In genomic region chr9:127809562-127810377, GRCh38 we compare ENCODE assay signal across 13 cellular contexts. TPM values are rescaled to one million over a fixed set of nuclear protein-coding genes. Genes with fewer than 3 reads are reported as not detected.
A peak's percentile ranks its signal among the peaks of the same experiment; 100 is the strongest.
DNase-seq lines count a peak whose midpoint lies in the region; ATAC-seq and TF ChIP-seq lines count a peak whose summit lies in the region.
"Had no signal": no experiment of that assay in that cellular context is flagged by ENCODE, and none has a peak within 500 bp of the region (broad histone marks: within the 10 kb centered on the region; RNA-seq: fewer than 3 reads in every experiment).

No MANE protein-coding gene starts in this region.

- no peak overlapping the region for H3K27ac Mint-ChIP-seq in naive thymus-derived CD4-positive, alpha-beta T cell

- H3K4me3 Mint-ChIP-seq in naive thymus-derived CD4-positive, alpha-beta T cell = no peak overlapping the region

- no peaks in the 10 kb centered on the region for H3K27me3 Mint-ChIP-seq in naive thymus-derived CD4-positive, alpha-beta T cell

- CTCF ChIA-PET in naive thymus-derived CD4-positive, alpha-beta T cell (lab: Charles Lee) = interaction anchor here (1.3 kb wide), 1 partner anchor 74 kb away, joined by 4 read pairs; the partner anchor contains the start of gene TOR2A

- no peak for TF ChIP-seq POLR2A in Peyer's patch (IDR thresholded peaks at IDR 0.05)
- TF ChIP-seq POLR2A in gastroesophageal sphincter (IDR thresholded peaks at IDR 0.05) = no peak

- POLR2A ChIA-PET in naive thymus-derived CD4-positive, alpha-beta T cell (lab: Charles Lee) = interaction anchor here (0.6 kb wide), 1 partner anchor 108 kb away, joined by 3 read pairs; no protein-coding TSS in a partner anchor

- H3K9me3 ChIP-seq in Peyer's patch (no peaks in the 10 kb centered on the region), gastroesophageal sphincter (no peaks in the 10 kb centered on the region), aorta (ENCODE audit: control insufficient read depth, low read length) (no peaks in the 10 kb centered on the region)
- no peaks in the 10 kb centered on the region for H3K9me3 ChIP-seq in naive thymus-derived CD4-positive, alpha-beta T cell (ENCODE audit: control insufficient read depth in 2 of 3, low read length in 3 of 3)
- H3K9me3 ChIP-seq: thoracic aorta had no signal

- H3K9me3 Mint-ChIP-seq in naive thymus-derived CD4-positive, alpha-beta T cell = peaks cover 0 to 2% (median 0%) of the 10 kb centered on the region in 11 donors
- H3K9me3 Mint-ChIP-seq: CD8-positive, alpha-beta memory T cell had no signal

- no peak for TF ChIP-seq EP300 in gastroesophageal sphincter (IDR thresholded peaks at IDR 0.05)

- H3K4me1 Mint-ChIP-seq in naive thymus-derived CD4-positive, alpha-beta T cell = peaks cover 3 to 8% (median 4%) of the 10 kb centered on the region in 7 donors

- H3K4me1 ChIP-seq in Peyer's patch = peaks cover 0 to 17% (median 2%) of the 10 kb centered on the region in 4 donors
- peaks cover 0 to 29% (median 0%) of the 10 kb centered on the region in 3 donors for H3K4me1 ChIP-seq in gastroesophageal sphincter
- no peaks in the 10 kb centered on the region for H3K4me1 ChIP-seq in naive thymus-derived CD4-positive, alpha-beta T cell (ENCODE audit: control insufficient read depth in 2 of 2, insufficient read depth in 2 of 2, low read length in 2 of 2)
- no peaks in the 10 kb centered on the region for H3K4me1 ChIP-seq in aorta (ENCODE audit: control insufficient read depth in 1 of 2, insufficient read depth in 2 of 2, low read length in 2 of 2)

- ATAC-seq in gastroesophageal sphincter (no peak), GM21526 (IDR thresholded peaks at IDR 0.05; ENCODE audit: low FRiP score, unreplicated experiment) (no peak), aorta (ENCODE audit: low FRiP score) (no peak)
- peak; percentile 33 for ATAC-seq in naive thymus-derived CD4-positive, alpha-beta T cell

- intact Hi-C loops in naive thymus-derived CD4-positive, alpha-beta T cell (cut with micrococcal nuclease) = no loop called here
- intact Hi-C loops in aorta (cut with DNase I) = loop anchor here in 1 of 2 donors (10.0 kb wide), 1 partner anchor 65 kb away; the partner anchor contains the start of gene AK1

- H3K27me3 ChIP-seq in Peyer's patch = no peaks in the 10 kb centered on the region
- H3K27me3 ChIP-seq in gastroesophageal sphincter = no peaks in the 10 kb centered on the region
- H3K27me3 ChIP-seq in naive thymus-derived CD4-positive, alpha-beta T cell (ENCODE audit: control insufficient read depth in 2 of 2, insufficient read depth in 2 of 2, low read length in 2 of 2) = no peaks in the 10 kb centered on the region
- H3K27me3 ChIP-seq in aorta (ENCODE audit: control insufficient read depth in 1 of 2, insufficient read depth in 2 of 2, low read length in 1 of 2) = no peaks in the 10 kb centered on the region
- H3K27me3 ChIP-seq: dorsolateral prefrontal cortex had no signal

- H3K27ac ChIP-seq in Peyer's patch (peak overlapping the region; percentile 10 to 84 (median 48)), gastroesophageal sphincter (peak overlapping the region in 3 of 4 donors; percentile 33 to 55 (median 48)), aorta (ENCODE audit: low read depth in 1 of 2, low read length in 2 of 2) (no peak overlapping the region)
- no peak overlapping the region for H3K27ac ChIP-seq in naive thymus-derived CD4-positive, alpha-beta T cell (ENCODE audit: low read depth, low read length)
- H3K27ac ChIP-seq: dorsolateral prefrontal cortex had no signal

- WGBS in gastroesophageal sphincter (ENCODE audit: low coverage in 1 of 2), 2 donors = 80% methylated on average over 3 of the region's 56 CpGs; no CpG with 5 or more reads in 1 of the 2 donors
- WGBS in aorta, 2 donors = 48 to 49% methylated on average over 47 to 56 of the region's 56 CpGs

- TF ChIP-seq CTCF in Peyer's patch (IDR thresholded peaks at IDR 0.05) = peak in 1 of 6 experiments; percentile 20
- TF ChIP-seq CTCF in gastroesophageal sphincter (IDR thresholded peaks at IDR 0.05) = no peak

- H3K4me3 ChIP-seq in Peyer's patch = peak overlapping the region in 2 of 4 donors; percentile 23 to 46
- H3K4me3 ChIP-seq in gastroesophageal sphincter = no peak overlapping the region
- H3K4me3 ChIP-seq in naive thymus-derived CD4-positive, alpha-beta T cell (ENCODE audit: low read length) = no peak overlapping the region
- H3K4me3 ChIP-seq in aorta (ENCODE audit: low read length in 2 of 2) = no peak overlapping the region
- H3K4me3 ChIP-seq: dorsolateral prefrontal cortex, thoracic aorta had no signal

- DNase-seq in COLO829 (ENCODE audit: low spot score) (peak; percentile 46), Peyer's patch (peak in 2 of 3 donors; percentile 83 to 90), GOT3 (lab: John Stamatoyannopoulos, UW) (no peak), NCI-H187 (lab: John Stamatoyannopoulos, UW) (no peak), aorta (no peak)
- no peak for DNase-seq in naive thymus-derived CD4-positive, alpha-beta T cell
- DNase-seq: activated T-cell treated with anti-CD3 and anti-CD28 coated beads, Interleukin-2, amount 50 U/mL, for 1 hour; CD8-positive, alpha-beta memory T cell; dorsolateral prefrontal cortex; NCI-H524 treated with DMSO at 0.1 percent for 48 hours had no signal

- H3K36me3 ChIP-seq in Peyer's patch (peaks cover 0 to 62% (median 0%) of the 10 kb centered on the region in 3 donors), gastroesophageal sphincter (peaks cover 0 to 92% of the 10 kb centered on the region in 2 donors), aorta (ENCODE audit: control insufficient read depth in 1 of 2, insufficient read depth in 2 of 2, low read length in 1 of 2) (peaks cover 3 to 5% of the 10 kb centered on the region in 2 donors)
- peaks cover 0 to 82% (median 15%) of the 10 kb centered on the region in 3 experiments for H3K36me3 ChIP-seq in naive thymus-derived CD4-positive, alpha-beta T cell (ENCODE audit: control insufficient read depth in 2 of 3, insufficient read depth in 3 of 3, low read length in 3 of 3)

- H3K36me3 Mint-ChIP-seq in naive thymus-derived CD4-positive, alpha-beta T cell = peaks cover 0 to 19% (median 4%) of the 10 kb centered on the region in 5 donors

RNA-seq across cellular contexts. Expression of gene FPGS, which starts 7.1 kb away (rescaled TPM):
- 100 to 1,000 TPM in 1 of 4 donors, 10 to 100 TPM in 3; 46.1 to 105 (median 71.5) TPM for total RNA-seq in Peyer's patch
- total RNA-seq in gastroesophageal sphincter = 10 to 100 TPM; 42.5 to 91.4 (median 63.2) TPM
- total RNA-seq in naive thymus-derived CD4-positive, alpha-beta T cell = 100 to 1,000 TPM in 2 of 5 experiments, 10 to 100 TPM in 3; 90.4 to 123 (median 95.4) TPM
- 10 to 100 TPM; 37.3 to 51.4 TPM for polyA plus RNA-seq in naive thymus-derived CD4-positive, alpha-beta T cell
- total RNA-seq in aorta = 10 to 100 TPM; 61.9 to 77.7 TPM
- 100 to 1,000 TPM in 1 of 2 donors, 10 to 100 TPM in 1; 15.2 to 116 TPM for polyA plus RNA-seq in aorta

RNA-seq across cellular contexts. Expression of gene CDK9, which starts 23.9 kb away (rescaled TPM):
- 100 to 1,000 TPM in 1 of 4 donors, 10 to 100 TPM in 3; 53.6 to 116 (median 83.9) TPM for total RNA-seq in Peyer's patch
- 10 to 100 TPM; 81.8 to 92.8 (median 86.5) TPM for total RNA-seq in gastroesophageal sphincter
- total RNA-seq in naive thymus-derived CD4-positive, alpha-beta T cell = 100 to 1,000 TPM; 110 to 135 (median 134) TPM
- 10 to 100 TPM; 37.5 to 65.9 TPM for polyA plus RNA-seq in naive thymus-derived CD4-positive, alpha-beta T cell
- total RNA-seq in aorta = 100 to 1,000 TPM; 103 to 131 TPM
- 100 to 1,000 TPM in 1 of 2 donors, 10 to 100 TPM in 1; 29.3 to 115 TPM for polyA plus RNA-seq in aorta

RNA-seq across cellular contexts. Expression of gene SH2D3C, which starts 31.3 kb away (rescaled TPM):
- 10 to 100 TPM in 1 of 4 donors, 1 to 10 TPM in 3; 1.4 to 22.3 (median 4.1) TPM for total RNA-seq in Peyer's patch
- total RNA-seq in gastroesophageal sphincter = 10 to 100 TPM in 1 of 4 donors, 1 to 10 TPM in 3; 6.1 to 12.1 (median 8.5) TPM
- 10 to 100 TPM; 26.1 to 68.3 (median 51.9) TPM for total RNA-seq in naive thymus-derived CD4-positive, alpha-beta T cell
- polyA plus RNA-seq in naive thymus-derived CD4-positive, alpha-beta T cell = 10 to 100 TPM; 20.9 to 72.9 TPM
- total RNA-seq in aorta = 10 to 100 TPM; 19.7 to 34.8 TPM
- 1 to 10 TPM in 1 of 2 donors, under 1 TPM in 1; 0.13 to 2.0 TPM for polyA plus RNA-seq in aorta

RNA-seq across cellular contexts. Expression of gene ENG, which starts 44.7 kb away (rescaled TPM):
- total RNA-seq in Peyer's patch (10 to 100 TPM in 3 of 4 donors, 1 to 10 TPM in 1; 7.0 to 49.5 (median 25.0) TPM), gastroesophageal sphincter (10 to 100 TPM; 21.3 to 76.5 (median 48.0) TPM), aorta (100 to 1,000 TPM; 339 to 538 TPM)
- 10 to 100 TPM in 4 of 5 experiments, 1 to 10 TPM in 1; 6.2 to 25.8 (median 12.5) TPM for total RNA-seq in naive thymus-derived CD4-positive, alpha-beta T cell
- polyA plus RNA-seq in naive thymus-derived CD4-positive, alpha-beta T cell = 1 to 10 TPM; 4.5 to 6.4 TPM
- polyA plus RNA-seq in aorta = 100 to 1,000 TPM in 1 of 2 donors, 10 to 100 TPM in 1; 46.1 to 191 TPM

Comparison
In these comparisons a context has a peak if more than half of its experiments do, and no peak if none do; other contexts are left out.
1. DNase-seq: peak in COLO829 (single experiment) and Peyer's patch (2 of 3); none in naive thymus-derived CD4-positive, alpha-beta T cell (0 of 9), GOT3 (single experiment), NCI-H187 (0 of 2) and aorta (0 of 2).
2. H3K27ac ChIP-seq: peak in Peyer's patch (4 of 4) and gastroesophageal sphincter (3 of 4); none in naive thymus-derived CD4-positive, alpha-beta T cell (single experiment) and aorta (0 of 2).